Comparison of ENCODE assay signal across 2 cellular contexts in genomic region chr7:45712057-45712689, GRCh38.
TF ChIP-seq lines count a peak whose summit lies in the region.

No MANE protein-coding gene starts in this region.

TF ChIP-seq in SK-N-SH, 30 proteins besides CTCF, POLR2A, EP300 and RAD21 (continued from another document):
- TF ChIP-seq PBX3 (IDR thresholded peaks at IDR 0.05) (no peak), POLR2AphosphoS5 (IDR thresholded peaks at IDR 0.05; ENCODE audit: low read depth, low read length) (no peak), FOSL2 (IDR thresholded peaks at IDR 0.05; ENCODE audit: borderline replicate concordance, low read depth) (no peak), GABPA (IDR thresholded peaks at IDR 0.05; ENCODE audit: low read depth) (no peak), GATA2 (CRISPR knock-in tag; IDR thresholded peaks at IDR 0.05) (no peak), USF2 (IDR thresholded peaks at IDR 0.05; ENCODE audit: borderline replicate concordance, low read depth, low read length) (no peak), RXRA (IDR thresholded peaks at IDR 0.05; ENCODE audit: borderline replicate concordance, low read depth) (no peak), MEF2A (IDR thresholded peaks at IDR 0.05; ENCODE audit: borderline replicate concordance, low read depth) (no peak), JUND (IDR thresholded peaks at IDR 0.05) (no peak), IRF3 (IDR thresholded peaks at IDR 0.05; ENCODE audit: low read depth, low read length) (no peak)

TF ChIP-seq in SK-N-SH treated with all-trans-retinoic acid at 6 μM for 48 hours, 23 proteins besides CTCF, POLR2A, EP300 and RAD21 (continued from another document):
- TF ChIP-seq TSHZ2 (CRISPR knock-in tag; IDR thresholded peaks at IDR 0.05) = no peak
- no peak for TF ChIP-seq ZFP3 (CRISPR knock-in tag; IDR thresholded peaks at IDR 0.05)
- TF ChIP-seq TCF4 (CRISPR knock-in tag; IDR thresholded peaks at IDR 0.05; ENCODE audit: borderline replicate concordance) = no peak
- no peak for TF ChIP-seq TOX (CRISPR knock-in tag; IDR thresholded peaks at IDR 0.05; ENCODE audit: borderline replicate concordance)
- TF ChIP-seq OSR1 (CRISPR knock-in tag; IDR thresholded peaks at IDR 0.05) = no peak
- TF ChIP-seq ARNTL (CRISPR knock-in tag; IDR thresholded peaks at IDR 0.05; ENCODE audit: borderline replicate concordance, low read depth) = no peak
- TF ChIP-seq PPARA (CRISPR knock-in tag; IDR thresholded peaks at IDR 0.05; ENCODE audit: borderline replicate concordance) = no peak
- TF ChIP-seq CREB5 (CRISPR knock-in tag; IDR thresholded peaks at IDR 0.05; ENCODE audit: low read depth) = no peak
- no peak for TF ChIP-seq ZNF8 (CRISPR knock-in tag; IDR thresholded peaks at IDR 0.05)
